ENCODE assay signal across 8 cellular contexts in genomic region chr17:38868968-38869646, GRCh38. TPM values are rescaled to one million over a fixed set of nuclear protein-coding genes. Genes with fewer than 3 reads are reported as not detected.
DNase-seq lines count a peak whose midpoint lies in the region; ATAC-seq, FAIRE-seq and TF ChIP-seq lines count a peak whose summit lies in the region.

No MANE protein-coding gene starts in this region.

- no peaks in the 10 kb centered on the region for H3K9me3 Mint-ChIP-seq in central memory CD8-positive, alpha-beta T cell

- peak overlapping the region; percentile 36 to 61 for H3K9ac ChIP-seq in kidney (ENCODE audit: low read length in 2 of 2)

- no peaks in the 10 kb centered on the region for H3K27me3 Mint-ChIP-seq in central memory CD8-positive, alpha-beta T cell

- H3K27ac Mint-ChIP-seq in central memory CD8-positive, alpha-beta T cell (ENCODE audit: low read depth), result peak overlapping the region; percentile 99

- H3K27ac ChIP-seq in kidney (ENCODE audit: low read depth in 2 of 2, low read length in 2 of 2), result peak overlapping the region; percentile 93

- no peaks in the 10 kb centered on the region for H3K9me3 ChIP-seq in kidney (ENCODE audit: control insufficient read depth in 1 of 2, low read length in 2 of 2)

- H3K4me1 ChIP-seq in kidney (ENCODE audit: control insufficient read depth in 1 of 2, insufficient read depth in 1 of 2, low read depth in 1 of 2, low read length in 2 of 2), result peaks cover 35 to 42% of the 10 kb centered on the region in 2 donors

- DNase-seq in AG08396 (ENCODE audit: low spot score) (peak; percentile 80), NCI-H345 (lab: John Stamatoyannopoulos, UW) (peak; percentile 88), kidney (peak; percentile 96)
- peak; percentile 85 to 89 for DNase-seq in central memory CD8-positive, alpha-beta T cell (ENCODE audit: low spot score in 2 of 2)
- peak; percentile 92 for DNase-seq in stimulated activated CD4-positive, alpha-beta T cell treated with anti-CD3 and anti-CD28 coated beads, Interleukin-15, amount 100 ng/mL, for 24 hours

- H3K4me1 Mint-ChIP-seq in central memory CD8-positive, alpha-beta T cell, result peaks cover 49% of the 10 kb centered on the region

- ATAC-seq in GM18870 (IDR thresholded peaks at IDR 0.05; ENCODE audit: unreplicated experiment), result peak; percentile 51
- peak; percentile 29 for ATAC-seq in HG03139 (IDR thresholded peaks at IDR 0.05; ENCODE audit: unreplicated experiment)
- peak; percentile 61 to 62 for ATAC-seq in activated CD4-positive, CD25-positive, alpha-beta regulatory T cell treated with anti-CD3 and anti-CD28 coated beads, Interleukin-2, amount 50 U/mL, for 24 hours
- ATAC-seq in central memory CD8-positive, alpha-beta T cell (replicated peaks; ENCODE audit: extremely low read depth, poor library complexity, severe bottlenecking), result peak; percentile 62

- H3K4me3 ChIP-seq in kidney (ENCODE audit: low read length in 2 of 2), result peak overlapping the region; percentile 74 to 94

- peak; percentile 11 for TF ChIP-seq CTCF in kidney (IDR thresholded peaks at IDR 0.05; ENCODE audit: borderline replicate concordance, extremely low read depth, insufficient read depth)

- H3K36me3 ChIP-seq in kidney (ENCODE audit: control insufficient read depth in 1 of 2, insufficient read depth in 2 of 2, low read length in 2 of 2), result no peaks in the 10 kb centered on the region

- no peak for FAIRE-seq in kidney (lab: Jason Lieb, UNC)

- peak overlapping the region; percentile 100 for H3K4me3 Mint-ChIP-seq in central memory CD8-positive, alpha-beta T cell

- peaks cover 40% of the 10 kb centered on the region for H3K36me3 Mint-ChIP-seq in central memory CD8-positive, alpha-beta T cell (ENCODE audit: insufficient read depth)

- intact Hi-C loops in kidney (cut with DNase I), result no loop called here

RNA-seq across cellular contexts. Expression of gene LASP1, which starts 0.8 kb away (rescaled TPM):
- total RNA-seq in kidney, result 138 TPM
- polyA plus RNA-seq in kidney (ENCODE audit: insufficient read depth, low read depth, low replicate concordance), result 62.5 TPM

RNA-seq across cellular contexts. Expression of gene RPL23, which starts 15.6 kb away (rescaled TPM):
- 1,183 TPM for total RNA-seq in kidney
- polyA plus RNA-seq in kidney (ENCODE audit: insufficient read depth, low read depth, low replicate concordance), result 2,399 TPM

RNA-seq across cellular contexts. Expression of gene CWC25, which starts 44.0 kb away (rescaled TPM):
- total RNA-seq in kidney, result 25.7 TPM
- 12.9 TPM for polyA plus RNA-seq in kidney (ENCODE audit: insufficient read depth, low read depth, low replicate concordance)

Comparison
In these comparisons a context has a peak if more than half of its experiments do, and no peak if none do; other contexts are left out.
1. Peak in every context shown above with its lines: DNase-seq, ATAC-seq, H3K4me3 ChIP-seq and H3K27ac ChIP-seq.